ENCODE assay signal across 1 cellular context in genomic region chr5:142446131-142446959, GRCh38.
A peak's percentile ranks its signal among the peaks of the same experiment; 100 is the strongest.
TF ChIP-seq lines count a peak whose summit lies in the region.

No MANE protein-coding gene starts in this region.

TF ChIP-seq in K562, 482 proteins besides CTCF, POLR2A, EP300 and RAD21 (continued from another document and continues in another):
- no peak for TF ChIP-seq STAT6 (CRISPR knock-in tag; IDR thresholded peaks at IDR 0.05)
- TF ChIP-seq RHOXF2B (CRISPR knock-in tag; conservative IDR thresholded peaks at IDR 0.05) = no peak
- TF ChIP-seq ZNF282 (CRISPR knock-in tag; IDR thresholded peaks at IDR 0.05) = no peak
- no peak for TF ChIP-seq ZNF347 (CRISPR knock-in tag; IDR thresholded peaks at IDR 0.05; ENCODE audit: low read depth)
- TF ChIP-seq LARP7 (IDR thresholded peaks at IDR 0.05) = no peak
- peak; percentile 36 to 67; a peak in 2 of 4 replicates for TF ChIP-seq KDM1A (IDR thresholded peaks at IDR 0.05)
- no peak for TF ChIP-seq ZNF76 (CRISPR knock-in tag; IDR thresholded peaks at IDR 0.05; ENCODE audit: borderline replicate concordance)
- TF ChIP-seq ZNF12 (CRISPR knock-in tag; IDR thresholded peaks at IDR 0.05) = no peak
- TF ChIP-seq, protein P1, sequence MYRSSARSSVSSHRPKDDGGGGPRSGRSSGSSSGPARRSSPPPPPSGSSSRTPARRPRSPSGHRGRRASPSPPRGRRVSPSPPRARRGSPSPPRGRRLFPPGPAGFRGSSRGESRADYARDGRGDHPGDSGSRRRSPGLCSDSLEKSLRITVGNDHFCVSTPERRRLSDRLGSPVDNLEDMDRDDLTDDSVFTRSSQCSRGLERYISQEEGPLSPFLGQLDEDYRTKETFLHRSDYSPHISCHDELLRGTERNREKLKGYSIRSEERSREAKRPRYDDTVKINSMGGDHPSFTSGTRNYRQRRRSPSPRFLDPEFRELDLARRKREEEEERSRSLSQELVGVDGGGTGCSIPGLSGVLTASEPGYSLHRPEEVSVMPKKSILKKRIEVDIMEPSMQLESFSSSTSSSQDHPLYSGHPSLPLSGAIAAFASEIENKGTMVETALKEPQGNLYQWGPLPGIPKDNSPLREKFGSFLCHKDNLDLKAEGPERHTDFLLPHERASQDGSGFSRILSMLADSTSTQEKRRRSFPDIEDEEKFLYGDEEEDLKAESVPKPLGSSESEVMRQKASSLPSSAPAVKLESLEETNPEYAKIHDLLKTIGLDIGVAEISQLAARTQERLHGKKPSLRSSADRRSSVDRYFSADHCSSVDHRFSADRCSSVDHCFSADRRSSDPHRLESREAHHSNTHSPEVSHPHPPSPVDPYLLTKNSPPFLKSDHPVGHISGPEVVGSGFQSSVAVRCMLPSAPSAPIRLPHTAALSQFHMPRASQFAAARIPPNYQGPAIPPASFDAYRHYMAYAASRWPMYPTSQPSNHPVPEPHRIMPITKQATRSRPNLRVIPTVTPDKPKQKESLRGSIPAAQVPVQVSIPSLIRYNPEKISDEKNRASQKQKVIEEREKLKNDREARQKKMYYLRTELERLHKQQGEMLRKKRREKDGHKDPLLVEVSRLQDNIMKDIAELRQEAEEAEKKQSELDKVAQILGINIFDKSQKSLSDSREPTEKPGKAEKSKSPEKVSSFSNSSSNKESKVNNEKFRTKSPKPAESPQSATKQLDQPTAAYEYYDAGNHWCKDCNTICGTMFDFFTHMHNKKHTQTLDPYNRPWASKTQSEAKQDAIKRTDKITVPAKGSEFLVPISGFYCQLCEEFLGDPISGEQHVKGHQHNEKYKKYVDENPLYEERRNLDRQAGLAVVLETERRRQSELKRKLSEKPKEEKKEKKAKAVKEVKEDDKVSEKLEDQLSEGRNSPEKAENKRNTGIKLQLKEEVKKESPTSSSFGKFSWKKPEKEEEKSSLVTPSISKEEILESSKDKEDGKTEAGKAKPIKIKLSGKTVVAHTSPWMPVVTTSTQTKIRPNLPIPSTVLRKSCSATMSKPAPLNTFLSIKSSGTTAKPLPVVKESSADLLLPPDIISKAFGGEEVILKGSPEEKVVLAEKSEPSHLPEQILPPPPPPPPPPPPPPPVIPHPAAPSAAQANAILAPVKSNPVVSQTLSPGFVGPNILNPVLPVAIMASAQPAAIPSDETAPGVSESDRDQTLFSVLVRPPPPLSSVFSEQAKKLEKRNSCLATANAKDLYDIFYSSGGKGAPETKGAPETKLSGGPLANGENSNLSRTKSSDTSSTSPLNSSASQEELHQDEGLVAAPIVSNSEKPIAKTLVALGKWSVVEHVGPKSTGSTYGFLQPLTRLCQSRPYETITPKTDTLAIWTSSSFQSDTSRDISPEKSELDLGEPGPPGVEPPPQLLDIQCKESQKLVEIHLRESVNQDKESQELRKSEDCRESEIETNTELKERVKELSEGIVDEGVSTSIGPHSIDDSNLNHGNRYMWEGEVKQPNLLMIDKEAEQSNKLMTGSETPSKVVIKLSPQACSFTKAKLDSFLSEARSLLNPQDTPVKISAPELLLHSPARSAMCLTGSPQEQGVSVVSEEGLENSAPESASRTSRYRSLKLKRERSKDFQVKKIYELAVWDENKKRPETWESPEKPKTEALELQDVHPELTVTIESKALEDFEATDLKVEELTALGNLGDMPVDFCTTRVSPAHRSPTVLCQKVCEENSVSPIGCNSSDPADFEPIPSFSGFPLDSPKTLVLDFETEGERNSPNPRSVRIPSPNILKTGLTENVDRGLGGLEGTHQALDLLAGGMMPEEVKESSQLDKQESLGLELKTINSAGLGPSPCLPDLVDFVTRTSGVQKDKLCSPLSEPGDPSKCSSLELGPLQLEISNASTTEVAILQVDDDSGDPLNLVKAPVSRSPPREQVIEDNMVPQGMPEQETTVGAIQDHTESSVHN (IDR thresholded peaks at IDR 0.05; ENCODE audit: borderline replicate concordance in 1 of 2, low read depth in 1 of 2) = no peak; a peak in 1 of 4 replicates
- TF ChIP-seq, protein P2, sequence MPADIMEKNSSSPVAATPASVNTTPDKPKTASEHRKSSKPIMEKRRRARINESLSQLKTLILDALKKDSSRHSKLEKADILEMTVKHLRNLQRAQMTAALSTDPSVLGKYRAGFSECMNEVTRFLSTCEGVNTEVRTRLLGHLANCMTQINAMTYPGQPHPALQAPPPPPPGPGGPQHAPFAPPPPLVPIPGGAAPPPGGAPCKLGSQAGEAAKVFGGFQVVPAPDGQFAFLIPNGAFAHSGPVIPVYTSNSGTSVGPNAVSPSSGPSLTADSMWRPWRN (IDR thresholded peaks at IDR 0.05; ENCODE audit: low read depth) = no peak
- TF ChIP-seq, protein P3, sequence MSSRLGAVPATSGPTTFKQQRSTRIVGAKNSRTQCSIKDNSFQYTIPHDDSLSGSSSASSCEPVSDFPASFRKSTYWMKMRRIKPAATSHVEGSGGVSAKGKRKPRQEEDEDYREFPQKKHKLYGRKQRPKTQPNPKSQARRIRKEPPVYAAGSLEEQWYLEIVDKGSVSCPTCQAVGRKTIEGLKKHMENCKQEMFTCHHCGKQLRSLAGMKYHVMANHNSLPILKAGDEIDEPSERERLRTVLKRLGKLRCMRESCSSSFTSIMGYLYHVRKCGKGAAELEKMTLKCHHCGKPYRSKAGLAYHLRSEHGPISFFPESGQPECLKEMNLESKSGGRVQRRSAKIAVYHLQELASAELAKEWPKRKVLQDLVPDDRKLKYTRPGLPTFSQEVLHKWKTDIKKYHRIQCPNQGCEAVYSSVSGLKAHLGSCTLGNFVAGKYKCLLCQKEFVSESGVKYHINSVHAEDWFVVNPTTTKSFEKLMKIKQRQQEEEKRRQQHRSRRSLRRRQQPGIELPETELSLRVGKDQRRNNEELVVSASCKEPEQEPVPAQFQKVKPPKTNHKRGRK (tag; IDR thresholded peaks at IDR 0.05) = no peak
- peak; percentile 53 for TF ChIP-seq EP400 (IDR thresholded peaks at IDR 0.05)
- TF ChIP-seq, protein P4, sequence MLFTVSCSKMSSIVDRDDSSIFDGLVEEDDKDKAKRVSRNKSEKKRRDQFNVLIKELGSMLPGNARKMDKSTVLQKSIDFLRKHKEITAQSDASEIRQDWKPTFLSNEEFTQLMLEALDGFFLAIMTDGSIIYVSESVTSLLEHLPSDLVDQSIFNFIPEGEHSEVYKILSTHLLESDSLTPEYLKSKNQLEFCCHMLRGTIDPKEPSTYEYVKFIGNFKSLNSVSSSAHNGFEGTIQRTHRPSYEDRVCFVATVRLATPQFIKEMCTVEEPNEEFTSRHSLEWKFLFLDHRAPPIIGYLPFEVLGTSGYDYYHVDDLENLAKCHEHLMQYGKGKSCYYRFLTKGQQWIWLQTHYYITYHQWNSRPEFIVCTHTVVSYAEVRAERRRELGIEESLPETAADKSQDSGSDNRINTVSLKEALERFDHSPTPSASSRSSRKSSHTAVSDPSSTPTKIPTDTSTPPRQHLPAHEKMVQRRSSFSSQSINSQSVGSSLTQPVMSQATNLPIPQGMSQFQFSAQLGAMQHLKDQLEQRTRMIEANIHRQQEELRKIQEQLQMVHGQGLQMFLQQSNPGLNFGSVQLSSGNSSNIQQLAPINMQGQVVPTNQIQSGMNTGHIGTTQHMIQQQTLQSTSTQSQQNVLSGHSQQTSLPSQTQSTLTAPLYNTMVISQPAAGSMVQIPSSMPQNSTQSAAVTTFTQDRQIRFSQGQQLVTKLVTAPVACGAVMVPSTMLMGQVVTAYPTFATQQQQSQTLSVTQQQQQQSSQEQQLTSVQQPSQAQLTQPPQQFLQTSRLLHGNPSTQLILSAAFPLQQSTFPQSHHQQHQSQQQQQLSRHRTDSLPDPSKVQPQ (CRISPR knock-in tag; IDR thresholded peaks at IDR 0.05; ENCODE audit: borderline replicate concordance) = no peak
- TF ChIP-seq MBD2 (IDR thresholded peaks at IDR 0.05; ENCODE audit: borderline replicate concordance, low read depth) = no peak
- TF ChIP-seq HNRNPH1 (optimal IDR thresholded peaks at IDR 0.05; ENCODE audit: low read depth, low read length) = no peak
- TF ChIP-seq ZNF197 (CRISPR knock-in tag; IDR thresholded peaks at IDR 0.05; ENCODE audit: low read depth) = peak; percentile 60; the same call in 1 of the 2 replicates
- TF ChIP-seq, protein P5, sequence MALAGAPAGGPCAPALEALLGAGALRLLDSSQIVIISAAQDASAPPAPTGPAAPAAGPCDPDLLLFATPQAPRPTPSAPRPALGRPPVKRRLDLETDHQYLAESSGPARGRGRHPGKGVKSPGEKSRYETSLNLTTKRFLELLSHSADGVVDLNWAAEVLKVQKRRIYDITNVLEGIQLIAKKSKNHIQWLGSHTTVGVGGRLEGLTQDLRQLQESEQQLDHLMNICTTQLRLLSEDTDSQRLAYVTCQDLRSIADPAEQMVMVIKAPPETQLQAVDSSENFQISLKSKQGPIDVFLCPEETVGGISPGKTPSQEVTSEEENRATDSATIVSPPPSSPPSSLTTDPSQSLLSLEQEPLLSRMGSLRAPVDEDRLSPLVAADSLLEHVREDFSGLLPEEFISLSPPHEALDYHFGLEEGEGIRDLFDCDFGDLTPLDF (CRISPR knock-in tag; IDR thresholded peaks at IDR 0.05) = no peak
- 0 out of 2 replicates have a peak, but pooled peaks have one; percentile 7 for TF ChIP-seq MAFK (IDR thresholded peaks at IDR 0.05; ENCODE audit: low read length)
- no peak for TF ChIP-seq ZNF57 (CRISPR knock-in tag; IDR thresholded peaks at IDR 0.05)
- no peak for TF ChIP-seq GABPB2 (CRISPR knock-in tag; conservative IDR thresholded peaks at IDR 0.05)
- no peak for TF ChIP-seq SPI1 (IDR thresholded peaks at IDR 0.05; ENCODE audit: borderline replicate concordance, low read depth, low read length)
- 0 out of 2 replicates have a peak, but pooled peaks have one; percentile 29 for TF ChIP-seq JUN (IDR thresholded peaks at IDR 0.05; ENCODE audit: borderline replicate concordance, low read depth, low read length)
- TF ChIP-seq JUN (CRISPR knock-in tag; IDR thresholded peaks at IDR 0.05; ENCODE audit: borderline replicate concordance) = no peak
- 0 out of 2 replicates have a peak, but pooled peaks have one; percentile 15 for TF ChIP-seq CHD2 (IDR thresholded peaks at IDR 0.05; ENCODE audit: low read depth, low read length)
- TF ChIP-seq, protein P6, sequence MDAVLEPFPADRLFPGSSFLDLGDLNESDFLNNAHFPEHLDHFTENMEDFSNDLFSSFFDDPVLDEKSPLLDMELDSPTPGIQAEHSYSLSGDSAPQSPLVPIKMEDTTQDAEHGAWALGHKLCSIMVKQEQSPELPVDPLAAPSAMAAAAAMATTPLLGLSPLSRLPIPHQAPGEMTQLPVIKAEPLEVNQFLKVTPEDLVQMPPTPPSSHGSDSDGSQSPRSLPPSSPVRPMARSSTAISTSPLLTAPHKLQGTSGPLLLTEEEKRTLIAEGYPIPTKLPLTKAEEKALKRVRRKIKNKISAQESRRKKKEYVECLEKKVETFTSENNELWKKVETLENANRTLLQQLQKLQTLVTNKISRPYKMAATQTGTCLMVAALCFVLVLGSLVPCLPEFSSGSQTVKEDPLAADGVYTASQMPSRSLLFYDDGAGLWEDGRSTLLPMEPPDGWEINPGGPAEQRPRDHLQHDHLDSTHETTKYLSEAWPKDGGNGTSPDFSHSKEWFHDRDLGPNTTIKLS (IDR thresholded peaks at IDR 0.05; ENCODE audit: borderline replicate concordance, low read depth) = no peak
- TF ChIP-seq, protein P7, sequence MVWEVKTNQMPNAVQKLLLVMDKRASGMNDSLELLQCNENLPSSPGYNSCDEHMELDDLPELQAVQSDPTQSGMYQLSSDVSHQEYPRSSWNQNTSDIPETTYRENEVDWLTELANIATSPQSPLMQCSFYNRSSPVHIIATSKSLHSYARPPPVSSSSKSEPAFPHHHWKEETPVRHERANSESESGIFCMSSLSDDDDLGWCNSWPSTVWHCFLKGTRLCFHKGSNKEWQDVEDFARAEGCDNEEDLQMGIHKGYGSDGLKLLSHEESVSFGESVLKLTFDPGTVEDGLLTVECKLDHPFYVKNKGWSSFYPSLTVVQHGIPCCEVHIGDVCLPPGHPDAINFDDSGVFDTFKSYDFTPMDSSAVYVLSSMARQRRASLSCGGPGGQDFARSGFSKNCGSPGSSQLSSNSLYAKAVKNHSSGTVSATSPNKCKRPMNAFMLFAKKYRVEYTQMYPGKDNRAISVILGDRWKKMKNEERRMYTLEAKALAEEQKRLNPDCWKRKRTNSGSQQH (CRISPR knock-in tag; IDR thresholded peaks at IDR 0.05) = peak; percentile 26; the same call in 1 of the 2 replicates
- TF ChIP-seq LEF1 (IDR thresholded peaks at IDR 0.05) = peak; percentile 68
- TF ChIP-seq, protein P8, sequence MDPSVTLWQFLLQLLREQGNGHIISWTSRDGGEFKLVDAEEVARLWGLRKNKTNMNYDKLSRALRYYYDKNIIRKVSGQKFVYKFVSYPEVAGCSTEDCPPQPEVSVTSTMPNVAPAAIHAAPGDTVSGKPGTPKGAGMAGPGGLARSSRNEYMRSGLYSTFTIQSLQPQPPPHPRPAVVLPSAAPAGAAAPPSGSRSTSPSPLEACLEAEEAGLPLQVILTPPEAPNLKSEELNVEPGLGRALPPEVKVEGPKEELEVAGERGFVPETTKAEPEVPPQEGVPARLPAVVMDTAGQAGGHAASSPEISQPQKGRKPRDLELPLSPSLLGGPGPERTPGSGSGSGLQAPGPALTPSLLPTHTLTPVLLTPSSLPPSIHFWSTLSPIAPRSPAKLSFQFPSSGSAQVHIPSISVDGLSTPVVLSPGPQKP (CRISPR knock-in tag; IDR thresholded peaks at IDR 0.05) = no peak
- no peak for TF ChIP-seq U2AF2 (optimal IDR thresholded peaks at IDR 0.05; ENCODE audit: low read depth, low read length)
- TF ChIP-seq MLLT1 (IDR thresholded peaks at IDR 0.05) = 0 out of 4 replicates have a peak, but pooled peaks of 1 of the 2 experiments have one; percentile 22
- TF ChIP-seq ZFP36 (IDR thresholded peaks at IDR 0.05; ENCODE audit: low read depth, low read length, partially characterized antibody) = peak; percentile 29
- no peak; the same call in 1 of the 2 replicates for TF ChIP-seq NCOR1 (IDR thresholded peaks at IDR 0.05)
- no peak for TF ChIP-seq ZBTB17 (CRISPR knock-in tag; IDR thresholded peaks at IDR 0.05)
- no peak for TF ChIP-seq L3MBTL2 (IDR thresholded peaks at IDR 0.05)
- no peak for TF ChIP-seq PTRF (tag; IDR thresholded peaks at IDR 0.05)
